8 cellular contexts compared by ENCODE assay signal in the genomic region with DNA sequence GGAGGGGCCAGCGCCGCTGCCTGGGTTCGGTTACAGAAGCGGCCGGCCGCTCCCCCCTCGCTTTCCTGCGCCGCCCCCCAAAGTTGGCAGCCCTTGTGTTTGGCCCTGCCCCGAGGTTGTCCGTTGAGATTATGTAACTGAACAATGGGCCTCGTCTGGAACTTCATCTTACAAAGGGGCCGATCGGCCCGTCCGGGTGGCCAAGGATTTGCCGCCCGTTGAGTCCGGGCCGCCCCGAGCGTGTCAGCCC. TPM values are rescaled to one million over a fixed set of nuclear protein-coding genes. Genes with fewer than 3 reads are reported as not detected.
DNase-seq lines count a peak whose midpoint lies in the region; ATAC-seq and TF ChIP-seq lines count a peak whose summit lies in the region.

No MANE protein-coding gene starts in this region.

- no peak overlapping the region for H2AFZ ChIP-seq in Karpas-422 (ENCODE audit: low read length)

- peak overlapping the region; percentile 88 to 99 (median 90) for H3K27ac Mint-ChIP-seq in brain

- TF ChIP-seq CTCF in BJ (IDR thresholded peaks at IDR 0.05; ENCODE audit: insufficient read depth, low read depth, low read length), result no peak
- TF ChIP-seq CTCF in brain (conservative IDR thresholded peaks at IDR 0.05), result no peak
- no peak for TF ChIP-seq CTCF in right lobe of liver (IDR thresholded peaks at IDR 0.05)
- no peak for TF ChIP-seq CTCF in tibial artery (IDR thresholded peaks at IDR 0.05)

- DNase-seq in BJ (ENCODE audit: low read depth) (no peak), Karpas-422 (no peak), right lobe of liver (peak in 1 of 3 donors; percentile 52), tibial artery (peak in 1 of 2 donors; percentile 75), iPS-NIHi7 (ENCODE audit: extremely low spot score) (no peak), NCI-H2227 treated with DMSO at 0.1 percent for 48 hours (lab: John Stamatoyannopoulos, UW) (no peak)
- DNase-seq in effector CD4-positive, alpha-beta T cell, result no peak

- H3K9ac ChIP-seq in Karpas-422 (ENCODE audit: low read length), result peak overlapping the region; percentile 83

- POLR2A ChIA-PET in BJ (lab: Charles Lee), result no interaction called here

- H3K9me3 ChIP-seq in Karpas-422 (ENCODE audit: low read length) (no peaks in the 10 kb centered on the region), right lobe of liver (no peaks in the 10 kb centered on the region), tibial artery (no peaks in the 10 kb centered on the region)

- peaks cover 12% of the 10 kb centered on the region for H3K27me3 Mint-ChIP-seq in brain

- peaks cover 69% of the 10 kb centered on the region for H3K4me1 Mint-ChIP-seq in brain

- TF ChIP-seq POLR2A in right lobe of liver (IDR thresholded peaks at IDR 0.05), result no peak

- no peaks in the 10 kb centered on the region for H3K9me3 Mint-ChIP-seq in brain

- intact Hi-C loops in right lobe of liver (cut with DNase I) (no loop called here), tibial artery (cut with DNase I; ENCODE audit: low total_unique reads) (no loop called here)

- H3K27me3 ChIP-seq in BJ (ENCODE audit: control insufficient read depth, insufficient read depth, low read length), result no peaks in the 10 kb centered on the region
- no peaks in the 10 kb centered on the region for H3K27me3 ChIP-seq in Karpas-422 (ENCODE audit: low read length)
- H3K27me3 ChIP-seq in right lobe of liver, result no peaks in the 10 kb centered on the region
- no peaks in the 10 kb centered on the region for H3K27me3 ChIP-seq in tibial artery

- H3K36me3 ChIP-seq in BJ (ENCODE audit: control insufficient read depth, insufficient read depth, low read length) (no peaks in the 10 kb centered on the region), Karpas-422 (ENCODE audit: insufficient read depth, low read length) (peaks cover 47% of the 10 kb centered on the region), right lobe of liver (peaks cover 0 to 3% (median 0%) of the 10 kb centered on the region in 4 donors), tibial artery (no peaks in the 10 kb centered on the region)

- H3K4me1 ChIP-seq in Karpas-422 (ENCODE audit: low read length) (peaks cover 68% of the 10 kb centered on the region), right lobe of liver (peaks cover 0 to 30% (median 7%) of the 10 kb centered on the region in 4 donors), tibial artery (peaks cover 0 to 35% (median 14%) of the 10 kb centered on the region in 4 donors)

- H3K79me2 ChIP-seq in Karpas-422 (ENCODE audit: low read length), result peaks cover 52% of the 10 kb centered on the region

- WGBS in right lobe of liver (ENCODE audit: insufficient coverage, low coverage, low lambda C conversion rate, missing lambda C conversion rate), result 0% methylated on average over 6 of the region's 22 CpGs

- H3K4me2 ChIP-seq in Karpas-422 (ENCODE audit: low read depth, low read length, poor library complexity, severe bottlenecking), result peak overlapping the region; percentile 98

- H3K4me3 ChIP-seq in BJ (ENCODE audit: low read depth, low read length), result peak overlapping the region; percentile 96
- peak overlapping the region; percentile 93 for H3K4me3 ChIP-seq in Karpas-422 (ENCODE audit: low read length)
- H3K4me3 ChIP-seq in right lobe of liver, result peak overlapping the region; percentile 65 to 70 (median 66)
- H3K4me3 ChIP-seq in tibial artery, result peak overlapping the region; percentile 81 to 89

- H4K20me1 ChIP-seq in Karpas-422 (ENCODE audit: insufficient read depth, low read depth, low read length), result peaks cover 9% of the 10 kb centered on the region

- H3K36me3 Mint-ChIP-seq in brain, result peaks cover 18% of the 10 kb centered on the region

- peak overlapping the region; percentile 95 for H3K27ac ChIP-seq in Karpas-422 (ENCODE audit: low read length)
- H3K27ac ChIP-seq in right lobe of liver, result peak overlapping the region; percentile 83 to 96 (median 91)
- H3K27ac ChIP-seq in tibial artery, result peak overlapping the region; percentile 96 to 98

- no peak for ATAC-seq in right lobe of liver

- CTCF ChIA-PET in BJ (lab: Yijun Ruan, JAX), result interaction anchor here (1.7 kb wide), 1 partner anchor 39 kb away, joined by 6 read pairs; no protein-coding TSS in a partner anchor

- peak overlapping the region; percentile 86 to 97 (median 89) for H3K4me3 Mint-ChIP-seq in brain

- no peaks in the 10 kb centered on the region for H3K9me2 ChIP-seq in Karpas-422 (replicated peaks; ENCODE audit: insufficient read depth, low read length)

RNA-seq across cellular contexts. Expression of a gene that starts 1.0 kb away (rescaled TPM):
- polyA plus RNA-seq in BJ (2011; rRNA removed) (31.7 and 60.1 TPM in 2 replicates), brain (ENCODE audit: insufficient read depth, low read depth, low replicate concordance) (21.2 TPM)
- 14.5 and 19.6 TPM in 2 replicates for polyA minus RNA-seq in BJ (2011; rRNA and poly(A)+ RNA removed)
- total RNA-seq in Karpas-422 (2014; rRNA removed; shearing (Covaris generic); ENCODE audit: low replicate concordance), result 74.0 and 107 TPM in 2 replicates
- 10 to 100 TPM; 11.1 to 34.0 (median 19.5) TPM for total RNA-seq in right lobe of liver
